ENCODE assay signal across 9 cellular contexts in genomic region chr2:43293744-43294695, GRCh38.
DNase-seq lines count a peak whose midpoint lies in the region; ATAC-seq, FAIRE-seq and TF ChIP-seq lines count a peak whose summit lies in the region.
"Had no signal": no experiment of that assay in that cellular context is flagged by ENCODE, and none has a peak within 500 bp of the region (broad histone marks: within the 10 kb centered on the region; RNA-seq: fewer than 3 reads in every experiment).

No MANE protein-coding gene starts in this region.

- H3K27ac Mint-ChIP-seq in stimulated activated naive CD8-positive, alpha-beta T cell treated with anti-CD3 and anti-CD28 coated beads, Interleukin-15, amount 100 ng/mL, for 72 hours: peak overlapping the region; percentile 100
- H3K27ac Mint-ChIP-seq: IgD-negative memory B cell had no signal

- H3K27me3 Mint-ChIP-seq in stimulated activated naive CD8-positive, alpha-beta T cell treated with anti-CD3 and anti-CD28 coated beads, Interleukin-15, amount 100 ng/mL, for 72 hours: no peaks in the 10 kb centered on the region
- H3K27me3 Mint-ChIP-seq: IgD-negative memory B cell had no signal

- H3K36me3 ChIP-seq in left lung: peaks cover 0 to 22% of the 10 kb centered on the region in 2 donors

- FAIRE-seq in RCC 7860 (lab: Jason Lieb, UNC): peak; percentile 96

- peaks cover 0 to 7% of the 10 kb centered on the region in 2 donors for H3K9me3 Mint-ChIP-seq in stimulated activated naive CD8-positive, alpha-beta T cell treated with anti-CD3 and anti-CD28 coated beads, Interleukin-15, amount 100 ng/mL, for 72 hours

- TF ChIP-seq CTCF in astrocyte of the cerebellum (IDR thresholded peaks at IDR 0.05; ENCODE audit: low read depth, low read length, missing control alignments): no peak
- TF ChIP-seq CTCF in left lung (IDR thresholded peaks at IDR 0.05): no peak

- no peaks in the 10 kb centered on the region for H3K9me3 ChIP-seq in left lung

- H3K4me1 ChIP-seq in left lung: peaks cover 11 to 27% of the 10 kb centered on the region in 2 donors

- peaks cover 32% of the 10 kb centered on the region for H3K4me1 Mint-ChIP-seq in stimulated activated naive CD8-positive, alpha-beta T cell treated with anti-CD3 and anti-CD28 coated beads, Interleukin-15, amount 100 ng/mL, for 72 hours

- ATAC-seq in GM18870 (IDR thresholded peaks at IDR 0.05; ENCODE audit: unreplicated experiment) (peak; percentile 98), HG03064 (IDR thresholded peaks at IDR 0.05; ENCODE audit: low read depth, unreplicated experiment) (peak; percentile 98), left lung (peak; percentile 93)
- ATAC-seq in stimulated activated naive CD8-positive, alpha-beta T cell treated with anti-CD3 and anti-CD28 coated beads, Interleukin-15, amount 100 ng/mL, for 72 hours: peak; percentile 98

- H3K27ac ChIP-seq in left lung: peak overlapping the region; percentile 73 to 76

- DNase-seq in AG20443 (ENCODE audit: low spot score) (peak; percentile 90), RCC 7860 (ENCODE audit: low spot score) (peak; percentile 91), astrocyte of the cerebellum (ENCODE audit: low read depth) (peak; percentile 99), left lung (no peak), mesenteric fat pad (ENCODE audit: low spot score) (no peak)
- peak; percentile 70 to 75 for DNase-seq in stimulated activated naive CD8-positive, alpha-beta T cell treated with anti-CD3 and anti-CD28 coated beads, Interleukin-15, amount 100 ng/mL, for 72 hours

- no peaks in the 10 kb centered on the region for H3K27me3 ChIP-seq in left lung

- peak overlapping the region; percentile 66 to 67 for H3K4me3 Mint-ChIP-seq in stimulated activated naive CD8-positive, alpha-beta T cell treated with anti-CD3 and anti-CD28 coated beads, Interleukin-15, amount 100 ng/mL, for 72 hours
- H3K4me3 Mint-ChIP-seq: IgD-negative memory B cell had no signal

- no peak overlapping the region for H3K4me3 ChIP-seq in astrocyte of the cerebellum (ENCODE audit: low read depth, low read length)
- no peak overlapping the region for H3K4me3 ChIP-seq in left lung

- in situ Hi-C loops in astrocyte of the cerebellum (cut with HindIII; ENCODE audit: low sequenced_read_pairs): no loop called here

- intact Hi-C loops in left lung (cut with DNase I): no loop called here

Comparison
In these comparisons a context has a peak if more than half of its experiments do, and no peak if none do; other contexts are left out.
1. DNase-seq: peak in AG20443 (single experiment), RCC 7860 (single experiment), astrocyte of the cerebellum (single experiment) and stimulated activated naive CD8-positive, alpha-beta T cell treated with anti-CD3 and anti-CD28 coated beads, Interleukin-15, amount 100 ng/mL, for 72 hours (2 of 2); none in left lung (0 of 2) and mesenteric fat pad (single experiment).
2. Peak in every context shown above with its lines, with median percentiles within 50 percentile points of each other: ATAC-seq.